In the genomic region with DNA sequence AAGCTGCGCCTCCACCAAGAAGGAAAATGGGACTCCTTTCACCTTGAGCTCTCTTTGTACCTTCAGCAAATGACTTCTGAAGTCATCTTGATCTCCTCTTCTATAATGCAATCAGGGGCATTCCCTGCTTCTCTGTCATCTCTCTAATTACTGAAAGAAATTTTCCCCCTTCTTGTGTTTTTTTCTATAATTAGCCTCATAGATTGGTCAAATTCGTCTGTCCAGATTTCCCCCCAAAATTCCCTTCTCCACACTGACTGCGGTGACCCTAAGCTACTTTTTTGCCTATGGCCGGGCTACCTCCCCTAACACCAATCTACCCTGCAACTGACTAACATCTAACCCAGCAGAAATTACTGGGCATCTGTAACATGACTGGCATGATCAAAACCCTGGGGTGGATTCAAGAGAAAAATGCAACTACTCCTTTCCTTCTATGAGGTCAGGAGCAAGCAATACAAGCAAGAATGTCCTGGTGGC, we compare ENCODE assay signal across 19 cellular contexts.
DNase-seq lines count a peak whose midpoint lies in the region; ATAC-seq and TF ChIP-seq lines count a peak whose summit lies in the region.
"Had no signal": no experiment of that assay in that cellular context is flagged by ENCODE, and none has a peak within 500 bp of the region (broad histone marks: within the 10 kb centered on the region; RNA-seq: fewer than 3 reads in every experiment).

No MANE protein-coding gene starts in this region.

- TF ChIP-seq CTCF in SK-N-SH (IDR thresholded peaks at IDR 0.05) (no peak), left lung (IDR thresholded peaks at IDR 0.05) (no peak)

- no peak overlapping the region for H3K23ac ChIP-seq in mesendoderm (ENCODE audit: low read length)

- H3K36me3 Mint-ChIP-seq in T-helper 17 cell (ENCODE audit: low read depth) = peaks cover under 1% of the 10 kb centered on the region

- peak overlapping the region; percentile 63 for H3K4me3 Mint-ChIP-seq in T-helper 17 cell

- DNase-seq in SK-N-SH = peak; percentile 47
- DNase-seq in T-helper 17 cell = no peak
- peak; percentile 21 for DNase-seq in mesendoderm
- no peak for DNase-seq in anterior cingulate cortex (lab: John Stamatoyannopoulos, UW)
- no peak for DNase-seq in amygdala (lab: John Stamatoyannopoulos, UW)
- no peak for DNase-seq in left lung
- DNase-seq: DMS53, dorsolateral prefrontal cortex, foreskin melanocyte, HCEC 1CT, mucosa of descending colon, MV-4-11, NCI-H446, psoas muscle, RPMI8226, T-helper 9 cell, uterus had no signal

- H3K9ac ChIP-seq in SK-N-SH (no peak overlapping the region), mesendoderm (ENCODE audit: low read length) (no peak overlapping the region)

- H2AK5ac ChIP-seq in mesendoderm (ENCODE audit: low read length) = no peak overlapping the region

- POLR2A ChIA-PET in SK-N-SH (lab: Yijun Ruan, JAX) = no interaction called here

- H2BK5ac ChIP-seq in mesendoderm (ENCODE audit: low read length) = no peak overlapping the region

- H3K27me3 ChIP-seq in SK-N-SH (ENCODE audit: insufficient read depth) (no peaks in the 10 kb centered on the region), mesendoderm (ENCODE audit: insufficient read depth, low read length, poor library complexity) (no peaks in the 10 kb centered on the region), left lung (no peaks in the 10 kb centered on the region)
- H3K27me3 ChIP-seq: dorsolateral prefrontal cortex, uterus had no signal

- no peak overlapping the region for H2BK120ac ChIP-seq in mesendoderm (ENCODE audit: low read depth, low read length)

- no peak for TF ChIP-seq RAD21 in SK-N-SH (IDR thresholded peaks at IDR 0.05; ENCODE audit: low read length)

- H2AFZ ChIP-seq in SK-N-SH (ENCODE audit: low read depth) = no peak overlapping the region

- no peaks in the 10 kb centered on the region for H3F3A ChIP-seq in SK-N-SH (replicated peaks; ENCODE audit: insufficient read depth)

- H3K9me2 ChIP-seq in SK-N-SH = no peaks in the 10 kb centered on the region

- H4K5ac ChIP-seq in mesendoderm (ENCODE audit: low read length) = no peak overlapping the region

- H3K36me3 ChIP-seq in SK-N-SH (replicated peaks in 1 of 2; ENCODE audit: control insufficient read depth in 1 of 2, insufficient read depth in 2 of 2, low read length in 1 of 2) (no peaks in the 10 kb centered on the region), mesendoderm (ENCODE audit: control insufficient read depth, insufficient read depth, low read length) (no peaks in the 10 kb centered on the region), left lung (no peaks in the 10 kb centered on the region)
- H3K36me3 ChIP-seq: uterus had no signal

- H3K56ac ChIP-seq in mesendoderm (ENCODE audit: low read length) = no peak overlapping the region

- H3K4me1 Mint-ChIP-seq in T-helper 17 cell = peaks cover 55% of the 10 kb centered on the region

- H3K9me3 ChIP-seq in SK-N-SH (no peaks in the 10 kb centered on the region), T-helper 17 cell (ENCODE audit: control insufficient read depth, low read length, poor library complexity, severe bottlenecking) (no peaks in the 10 kb centered on the region), left lung (no peaks in the 10 kb centered on the region)
- H3K9me3 ChIP-seq: mucosa of descending colon, psoas muscle, uterus had no signal

- WGBS in SK-N-SH (ENCODE audit: low lambda C conversion rate) = 76% methylated on average over 4 of the region's 4 CpGs
- WGBS in mesendoderm (ENCODE audit: extremely low coverage, insufficient coverage, low lambda C conversion rate) = no CpG with 5 or more reads among the region's 4 CpGs

- H3K18ac ChIP-seq in mesendoderm (ENCODE audit: low read length) = no peak overlapping the region

- H3K27ac ChIP-seq in SK-N-SH (ENCODE audit: low read depth in 2 of 2, low read length in 1 of 2) (no peak overlapping the region), mesendoderm (ENCODE audit: low read depth, low read length) (no peak overlapping the region), left lung (no peak overlapping the region)
- H3K27ac ChIP-seq: dorsolateral prefrontal cortex, psoas muscle had no signal

- no peak overlapping the region for H2BK15ac ChIP-seq in mesendoderm (replicated peaks; ENCODE audit: low read depth)

- CTCF ChIA-PET in SK-N-SH (lab: Yijun Ruan, JAX) = interaction anchor here (1.3 to 2.4 kb wide), 4 partner anchors 20 to 167 kb away, joined by 3 to 7 read pairs (median 5); no protein-coding TSS in a partner anchor

- H3K79me1 ChIP-seq in mesendoderm (ENCODE audit: low read length) = no peaks in the 10 kb centered on the region

- H3K4me3 ChIP-seq in SK-N-SH (ENCODE audit: low read depth in 2 of 2, low read length in 1 of 2) = no peak overlapping the region
- no peak overlapping the region for H3K4me3 ChIP-seq in mesendoderm (ENCODE audit: low read length)
- H3K4me3 ChIP-seq in left lung = no peak overlapping the region
- H3K4me3 ChIP-seq: dorsolateral prefrontal cortex, mucosa of descending colon, psoas muscle, uterus had no signal

- H3K27ac Mint-ChIP-seq in T-helper 17 cell = peak overlapping the region; percentile 100

- H3K4me2 ChIP-seq in SK-N-SH (no peak overlapping the region), mesendoderm (ENCODE audit: low read length) (no peak overlapping the region)

- no peak overlapping the region for H4K8ac ChIP-seq in mesendoderm (ENCODE audit: low read depth, low read length)

- ATAC-seq in SK-N-SH treated with all-trans-retinoic acid at 6 μM for 48 hours = no peak
- ATAC-seq in GM18868 (IDR thresholded peaks at IDR 0.05; ENCODE audit: unreplicated experiment) = peak; percentile 32
- no peak for ATAC-seq in T-helper 17 cell
- ATAC-seq in left lung = no peak
- ATAC-seq: mucosa of descending colon, psoas muscle had no signal

- H3K79me2 ChIP-seq in SK-N-SH (ENCODE audit: insufficient read depth) = no peaks in the 10 kb centered on the region
- no peaks in the 10 kb centered on the region for H3K79me2 ChIP-seq in mesendoderm (ENCODE audit: control insufficient read depth, insufficient read depth, low read length)

- no peak for TF ChIP-seq EP300 in SK-N-SH (IDR thresholded peaks at IDR 0.05; ENCODE audit: borderline replicate concordance in 1 of 2, low read depth in 1 of 2, low read length in 1 of 2)

- H4K20me1 ChIP-seq in SK-N-SH (ENCODE audit: insufficient read depth) = no peaks in the 10 kb centered on the region

- peaks cover 0 to 8% of the 10 kb centered on the region in 2 experiments; a peak in 2 of 4 replicates for H3K4me1 ChIP-seq in SK-N-SH (ENCODE audit: control insufficient read depth in 1 of 2, insufficient read depth in 2 of 2, low read depth in 1 of 2, low read length in 1 of 2)
- H3K4me1 ChIP-seq in mesendoderm (ENCODE audit: control insufficient read depth, low read depth, low read length) = no peaks in the 10 kb centered on the region
- H3K4me1 ChIP-seq in left lung = peaks cover 0 to 10% of the 10 kb centered on the region in 2 donors

- no peak overlapping the region for H3K4ac ChIP-seq in mesendoderm (ENCODE audit: low read depth, low read length)

- intact Hi-C loops in left lung (cut with DNase I) = no loop called here

- no peaks in the 10 kb centered on the region for H3K27me3 Mint-ChIP-seq in T-helper 17 cell

TF ChIP-seq in SK-N-SH, 30 proteins besides CTCF, POLR2A, EP300 and RAD21 (continues in another document):
- TF ChIP-seq SMC3 (IDR thresholded peaks at IDR 0.05; ENCODE audit: low read depth, low read length) (no peak), RFX5 (IDR thresholded peaks at IDR 0.05; ENCODE audit: low read length) (no peak), NFIC (IDR thresholded peaks at IDR 0.05; ENCODE audit: borderline replicate concordance) (no peak), POLR2AphosphoS5 (IDR thresholded peaks at IDR 0.05; ENCODE audit: low read depth, low read length) (no peak), TAF1 (IDR thresholded peaks at IDR 0.05; ENCODE audit: borderline replicate concordance, low read depth, low read length) (no peak)
- TF ChIP-seq, protein P1, sequence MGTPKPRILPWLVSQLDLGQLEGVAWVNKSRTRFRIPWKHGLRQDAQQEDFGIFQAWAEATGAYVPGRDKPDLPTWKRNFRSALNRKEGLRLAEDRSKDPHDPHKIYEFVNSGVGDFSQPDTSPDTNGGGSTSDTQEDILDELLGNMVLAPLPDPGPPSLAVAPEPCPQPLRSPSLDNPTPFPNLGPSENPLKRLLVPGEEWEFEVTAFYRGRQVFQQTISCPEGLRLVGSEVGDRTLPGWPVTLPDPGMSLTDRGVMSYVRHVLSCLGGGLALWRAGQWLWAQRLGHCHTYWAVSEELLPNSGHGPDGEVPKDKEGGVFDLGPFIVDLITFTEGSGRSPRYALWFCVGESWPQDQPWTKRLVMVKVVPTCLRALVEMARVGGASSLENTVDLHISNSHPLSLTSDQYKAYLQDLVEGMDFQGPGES (IDR thresholded peaks at IDR 0.05; ENCODE audit: low read depth, low read length) = no peak
- TF ChIP-seq, protein P2, sequence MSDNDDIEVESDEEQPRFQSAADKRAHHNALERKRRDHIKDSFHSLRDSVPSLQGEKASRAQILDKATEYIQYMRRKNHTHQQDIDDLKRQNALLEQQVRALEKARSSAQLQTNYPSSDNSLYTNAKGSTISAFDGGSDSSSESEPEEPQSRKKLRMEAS (IDR thresholded peaks at IDR 0.05; ENCODE audit: low read depth) = no peak

TF ChIP-seq in SK-N-SH treated with all-trans-retinoic acid at 6 μM for 48 hours, 23 proteins besides CTCF, POLR2A, EP300 and RAD21:
- TF ChIP-seq ZC3H10 (CRISPR knock-in tag; IDR thresholded peaks at IDR 0.05) (no peak), GLIS3 (CRISPR knock-in tag; IDR thresholded peaks at IDR 0.05) (no peak), ZFP3 (CRISPR knock-in tag; IDR thresholded peaks at IDR 0.05) (no peak), ZNF8 (CRISPR knock-in tag; IDR thresholded peaks at IDR 0.05) (no peak)
- TF ChIP-seq, protein P3, sequence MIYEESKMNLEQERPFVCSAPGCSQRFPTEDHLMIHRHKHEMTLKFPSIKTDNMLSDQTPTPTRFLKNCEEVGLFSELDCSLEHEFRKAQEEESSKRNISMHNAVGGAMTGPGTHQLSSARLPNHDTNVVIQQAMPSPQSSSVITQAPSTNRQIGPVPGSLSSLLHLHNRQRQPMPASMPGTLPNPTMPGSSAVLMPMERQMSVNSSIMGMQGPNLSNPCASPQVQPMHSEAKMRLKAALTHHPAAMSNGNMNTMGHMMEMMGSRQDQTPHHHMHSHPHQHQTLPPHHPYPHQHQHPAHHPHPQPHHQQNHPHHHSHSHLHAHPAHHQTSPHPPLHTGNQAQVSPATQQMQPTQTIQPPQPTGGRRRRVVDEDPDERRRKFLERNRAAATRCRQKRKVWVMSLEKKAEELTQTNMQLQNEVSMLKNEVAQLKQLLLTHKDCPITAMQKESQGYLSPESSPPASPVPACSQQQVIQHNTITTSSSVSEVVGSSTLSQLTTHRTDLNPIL (CRISPR knock-in tag; IDR thresholded peaks at IDR 0.05; ENCODE audit: low read depth) = no peak

Comparison
In these comparisons a context has a peak if more than half of its experiments do, and no peak if none do; other contexts are left out.
1. DNase-seq: peak in SK-N-SH (single experiment) and mesendoderm (single experiment); none in T-helper 17 cell (0 of 3), anterior cingulate cortex (0 of 58), amygdala (0 of 56) and left lung (0 of 2).